Comparison of ENCODE assay signal across 11 cellular contexts in the genomic region with DNA sequence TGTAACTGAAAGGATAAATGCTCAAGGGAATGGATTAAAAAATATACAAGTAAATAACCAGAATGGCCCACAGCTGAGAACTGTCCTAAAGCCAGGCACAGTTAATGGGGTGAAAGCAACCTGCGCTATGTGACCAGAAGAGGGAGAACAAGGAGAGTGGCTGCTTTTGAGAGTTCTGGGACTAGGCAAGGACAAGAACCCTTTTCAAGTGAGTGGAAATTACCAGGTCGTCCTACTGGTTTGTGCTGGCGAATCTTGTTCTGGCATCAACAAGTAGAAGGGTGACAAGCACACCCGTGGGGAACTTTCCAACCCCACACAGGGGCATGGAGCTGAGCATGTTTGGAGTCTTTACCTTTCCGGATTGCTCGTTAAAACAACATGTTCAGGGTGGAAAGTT.
DNase-seq lines count a peak whose midpoint lies in the region; TF ChIP-seq lines count a peak whose summit lies in the region.
"Had no signal": no experiment of that assay in that cellular context is flagged by ENCODE, and none has a peak within 500 bp of the region (broad histone marks: within the 10 kb centered on the region; RNA-seq: fewer than 3 reads in every experiment).

No MANE protein-coding gene starts in this region.

- no peaks in the 10 kb centered on the region for H3K4me1 Mint-ChIP-seq in chondrocyte (ENCODE audit: low read depth)
- H3K4me1 Mint-ChIP-seq: naive B cell had no signal

- H3K27me3 ChIP-seq in BJ (ENCODE audit: control insufficient read depth, insufficient read depth, low read length) (0 out of 2 replicates have a peak, but pooled peaks cover 1% of the 10 kb centered on the region), liver (ENCODE audit: control insufficient read depth in 4 of 4, insufficient read depth in 4 of 4, low read length in 3 of 4) (no peaks in the 10 kb centered on the region)

- POLR2A ChIA-PET in BJ (lab: Charles Lee) = no interaction called here

- H3K4me1 ChIP-seq in liver (ENCODE audit: control insufficient read depth in 4 of 4, insufficient read depth in 4 of 4, low read length in 3 of 4) = no peaks in the 10 kb centered on the region

- peak; percentile 47 for TF ChIP-seq CTCF in BJ (IDR thresholded peaks at IDR 0.05; ENCODE audit: insufficient read depth, low read depth, low read length)
- peak; percentile 21; the same call in 1 of the 2 replicates for TF ChIP-seq CTCF in LNCaP clone FGC (IDR thresholded peaks at IDR 0.05; ENCODE audit: control insufficient read depth, extremely low read depth, insufficient read depth)
- peak; percentile 42 for TF ChIP-seq CTCF in chondrocyte (IDR thresholded peaks at IDR 0.05)
- TF ChIP-seq CTCF in liver (IDR thresholded peaks at IDR 0.05; ENCODE audit: low read depth, low read length, missing input control) = no peak

- no peak overlapping the region for H3K27ac Mint-ChIP-seq in chondrocyte (ENCODE audit: unreplicated experiment)
- H3K27ac Mint-ChIP-seq: activated T-cell treated with anti-CD3 and anti-CD28 coated beads, Interleukin-2, amount 50 U/mL, for 72 hours; naive B cell had no signal

- H3K4me3 ChIP-seq in BJ (ENCODE audit: low read depth, low read length) (no peak overlapping the region), LNCaP clone FGC (ENCODE audit: low read depth, low read length) (no peak overlapping the region), liver (ENCODE audit: low read depth in 1 of 3, low read length in 3 of 3) (no peak overlapping the region)

- H3K4me3 Mint-ChIP-seq in chondrocyte (ENCODE audit: unreplicated experiment) = no peak overlapping the region
- H3K4me3 Mint-ChIP-seq: activated T-cell treated with anti-CD3 and anti-CD28 coated beads, Interleukin-2, amount 50 U/mL, for 72 hours; naive B cell had no signal

- CTCF ChIA-PET in BJ (lab: Yijun Ruan, JAX) = interaction anchor here (1.1 to 1.2 kb wide), 3 partner anchors 10 to 504 kb away, joined by 3 to 4 read pairs (median 3); no protein-coding TSS in a partner anchor

- H3K9me3 Mint-ChIP-seq in chondrocyte (ENCODE audit: low read depth) = peaks cover 27% of the 10 kb centered on the region

- TF ChIP-seq RAD21 in liver (IDR thresholded peaks at IDR 0.05) = peak; percentile 32 to 58

- no peak for DNase-seq in BJ (ENCODE audit: low read depth)
- no peak for DNase-seq in LNCaP clone FGC (ENCODE audit: low read depth)
- DNase-seq in chondrocyte (ENCODE audit: low spot score) = no peak
- DNase-seq in NK-92 (lab: John Stamatoyannopoulos, UW; ENCODE audit: unreplicated experiment) = no peak
- no peak for DNase-seq in HCEC 1CT
- no peak for DNase-seq in stimulated activated CD4-positive, alpha-beta T cell treated with anti-CD3 and anti-CD28 coated beads, Interleukin-4, amount 100 ng/mL, for 4 hours
- no peak for DNase-seq in cortex of kidney (lab: John Stamatoyannopoulos, UW)
- DNase-seq: activated T-cell treated with anti-CD3 and anti-CD28 coated beads, Interleukin-2, amount 50 U/mL, for 72 hours; cerebellar nuclear complex; naive B cell had no signal

- H3K27ac ChIP-seq in liver (ENCODE audit: low read depth in 1 of 2, low read length in 2 of 2) = no peak overlapping the region

- H3K36me3 ChIP-seq in BJ (ENCODE audit: control insufficient read depth, insufficient read depth, low read length) (no peaks in the 10 kb centered on the region), liver (ENCODE audit: control insufficient read depth in 4 of 4, insufficient read depth in 3 of 4, low read depth in 1 of 4, low read length in 3 of 4) (no peaks in the 10 kb centered on the region)

- no peaks in the 10 kb centered on the region for H3K9me3 ChIP-seq in liver (ENCODE audit: control insufficient read depth in 4 of 4, low read length in 3 of 4)

- 83% methylated on average over 6 of the region's 6 CpGs for WGBS in liver

- no peak overlapping the region for H3K9ac ChIP-seq in liver (ENCODE audit: low read depth in 1 of 2, low read length in 2 of 2)

- peaks cover 6% of the 10 kb centered on the region for H3K27me3 Mint-ChIP-seq in chondrocyte (ENCODE audit: low read depth)

- H3K36me3 Mint-ChIP-seq in chondrocyte (ENCODE audit: low read depth) = peaks cover 17% of the 10 kb centered on the region

TF ChIP-seq in liver, 16 proteins besides CTCF, POLR2A, EP300 and RAD21:
- TF ChIP-seq JUND (IDR thresholded peaks at IDR 0.05) (no peak), SP1 (IDR thresholded peaks at IDR 0.05) (no peak), GABPA (IDR thresholded peaks at IDR 0.05 in 1 of 2, conservative IDR thresholded peaks at IDR 0.05 in 1 of 2) (no peak), EGR1 (IDR thresholded peaks at IDR 0.05; ENCODE audit: low read depth in 2 of 2) (no peak)
- TF ChIP-seq, protein P1, sequence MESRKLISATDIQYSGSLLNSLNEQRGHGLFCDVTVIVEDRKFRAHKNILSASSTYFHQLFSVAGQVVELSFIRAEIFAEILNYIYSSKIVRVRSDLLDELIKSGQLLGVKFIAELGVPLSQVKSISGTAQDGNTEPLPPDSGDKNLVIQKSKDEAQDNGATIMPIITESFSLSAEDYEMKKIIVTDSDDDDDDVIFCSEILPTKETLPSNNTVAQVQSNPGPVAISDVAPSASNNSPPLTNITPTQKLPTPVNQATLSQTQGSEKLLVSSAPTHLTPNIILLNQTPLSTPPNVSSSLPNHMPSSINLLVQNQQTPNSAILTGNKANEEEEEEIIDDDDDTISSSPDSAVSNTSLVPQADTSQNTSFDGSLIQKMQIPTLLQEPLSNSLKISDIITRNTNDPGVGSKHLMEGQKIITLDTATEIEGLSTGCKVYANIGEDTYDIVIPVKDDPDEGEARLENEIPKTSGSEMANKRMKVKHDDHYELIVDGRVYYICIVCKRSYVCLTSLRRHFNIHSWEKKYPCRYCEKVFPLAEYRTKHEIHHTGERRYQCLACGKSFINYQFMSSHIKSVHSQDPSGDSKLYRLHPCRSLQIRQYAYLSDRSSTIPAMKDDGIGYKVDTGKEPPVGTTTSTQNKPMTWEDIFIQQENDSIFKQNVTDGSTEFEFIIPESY (IDR thresholded peaks at IDR 0.05) = no peak
- TF ChIP-seq, protein P2, sequence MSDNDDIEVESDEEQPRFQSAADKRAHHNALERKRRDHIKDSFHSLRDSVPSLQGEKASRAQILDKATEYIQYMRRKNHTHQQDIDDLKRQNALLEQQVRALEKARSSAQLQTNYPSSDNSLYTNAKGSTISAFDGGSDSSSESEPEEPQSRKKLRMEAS (IDR thresholded peaks at IDR 0.05) = no peak
TF ChIP-seq in liver: peak in this region for 0.
